Comparison of ENCODE assay signal across 15 cellular contexts in genomic region chr7:72974781-72975180, GRCh38. TPM values are rescaled to one million over a fixed set of nuclear protein-coding genes. Genes with fewer than 3 reads are reported as not detected.
DNase-seq lines count a peak whose midpoint lies in the region; ATAC-seq, FAIRE-seq and TF ChIP-seq lines count a peak whose summit lies in the region.
"Not testable (repeated sequence)": the region's sequence is repeated elsewhere in the genome, so short reads cannot be mapped to it uniquely, and the experiment has no call there.
"Had no signal": no experiment of that assay in that cellular context is flagged by ENCODE, and none has a peak within 500 bp of the region (broad histone marks: within the 10 kb centered on the region; RNA-seq: fewer than 3 reads in every experiment).

No MANE protein-coding gene starts in this region.

- CTCF ChIA-PET in A549 (lab: Yijun Ruan, JAX); PC-9 (lab: Charles Lee); WTC11 (lab: Charles Lee): not testable (repeated sequence)

- H3K9me3 Mint-ChIP-seq in WTC11: not testable (repeated sequence)

- H3K36me3 ChIP-seq in PC-9 (ENCODE audit: low read depth); right lobe of liver; testis (ENCODE audit: low read depth, missing control alignments): not testable (repeated sequence)

- not testable (repeated sequence) for H3K4me1 Mint-ChIP-seq in WTC11

- H3K9me3 ChIP-seq in A549; PC-9 (ENCODE audit: insufficient read depth, low read depth); right lobe of liver; testis: not testable (repeated sequence)

- BruUV-seq in PC-9 (replicated peaks; lab: Mats Ljungman, UMichigan): TSS peak; percentile 4

- DNase-seq in A549 (ENCODE audit: low read depth in 1 of 2, low spot score in 1 of 2); PC-9; WTC11 (ENCODE audit: low spot score); left colon; right lobe of liver: not testable (repeated sequence)
- peak; percentile 12 for DNase-seq in sciatic nerve (ENCODE audit: low spot score)
- DNase-seq in testis: peak; percentile 8

- not testable (repeated sequence) for H4K20me1 ChIP-seq in PC-9 (ENCODE audit: insufficient read depth)

- not testable (repeated sequence) for H2AFZ ChIP-seq in PC-9

- H3K4me3 Mint-ChIP-seq in WTC11: not testable (repeated sequence)

- ATAC-seq in A549 (peak; percentile 10 to 12; a peak in 3 of 6 replicates), WTC11 (peak; percentile 26), left colon (peak; percentile 35), right lobe of liver (peak; percentile 29 to 37 (median 36)), sciatic nerve (peak; percentile 6)

- 90% methylated on average over 4 of the region's 7 CpGs for WGBS in A549 (ENCODE audit: missing lambda C conversion rate)
- no CpG with 5 or more reads among the region's 7 CpGs for WGBS in right lobe of liver (ENCODE audit: insufficient coverage, low coverage, low lambda C conversion rate, missing lambda C conversion rate)
- WGBS in testis, 2 donors: no CpG with 5 or more reads among the region's 7 CpGs

- not testable (repeated sequence) for H3K27me3 ChIP-seq in PC-9 (ENCODE audit: insufficient read depth, low read depth); right lobe of liver; testis

- POLR2A ChIA-PET in A549 (lab: Yijun Ruan, JAX); PC-9 (lab: Charles Lee; ENCODE audit: unreplicated experiment); WTC11 (lab: Charles Lee): not testable (repeated sequence)

- H3K27ac ChIP-seq in A549, PC-9, right lobe of liver, testis: not testable (repeated sequence)

- H3K4me1 ChIP-seq in A549; PC-9 (replicated peaks; ENCODE audit: insufficient read depth); right lobe of liver; testis: not testable (repeated sequence)

- H3K4me3 ChIP-seq in A549, PC-9, right lobe of liver, testis: not testable (repeated sequence)

- H3K4me2 ChIP-seq in A549, PC-9: not testable (repeated sequence)

- TF ChIP-seq EP300 in A549 (IDR thresholded peaks at IDR 0.05): not testable (repeated sequence)

- not testable (repeated sequence) for H3F3A ChIP-seq in PC-9 (ENCODE audit: insufficient read depth, low read depth)

- not testable (repeated sequence) for TF ChIP-seq RAD21 in A549 (conservative IDR thresholded peaks at IDR 0.05 in 1 of 2, IDR thresholded peaks at IDR 0.05 in 1 of 2)

- not testable (repeated sequence) for TF ChIP-seq POLR2A in A549 (IDR thresholded peaks at IDR 0.05; ENCODE audit: low read length); right lobe of liver (IDR thresholded peaks at IDR 0.05); testis (IDR thresholded peaks at IDR 0.05)

- not testable (repeated sequence) for TF ChIP-seq CTCF in A549 (IDR thresholded peaks at IDR 0.05); PC-9 (conservative IDR thresholded peaks at IDR 0.05); WTC11 (IDR thresholded peaks at IDR 0.05); right lobe of liver (IDR thresholded peaks at IDR 0.05); testis (IDR thresholded peaks at IDR 0.05)

- not testable (repeated sequence) for H3K9me2 ChIP-seq in PC-9 (ENCODE audit: insufficient read depth)

- H3K27ac Mint-ChIP-seq in WTC11: not testable (repeated sequence)

- not testable (repeated sequence) for H3K79me2 ChIP-seq in PC-9 (ENCODE audit: low read depth)

- H3K36me3 Mint-ChIP-seq in WTC11: not testable (repeated sequence)

- H3K27me3 Mint-ChIP-seq in WTC11 (ENCODE audit: low read depth): not testable (repeated sequence)

- FAIRE-seq in A549 (lab: Jason Lieb, UNC): not testable (repeated sequence)

- intact Hi-C loops in PC-9 (cut with micrococcal nuclease; ENCODE audit: unreplicated experiment); left colon (cut with DNase I, micrococcal nuclease); right lobe of liver (cut with DNase I); sciatic nerve (cut with DNase I); testis (cut with DNase I; ENCODE audit: low total_unique reads): not testable (repeated sequence)

RNA-seq across cellular contexts. Expression of gene TRIM74, which starts 5.5 kb away (rescaled TPM):
- polyA plus RNA-seq in A549 (2011; rRNA removed) (0.21 TPM in 1 of 2 replicates, not detected in the other), A549 (2017; fragmentation: RNase III; extraction: RNeasy Plus Mini Kit Qiagen cat#74134 plus additional on column Dnase treatment) (0.38 to 0.76 TPM (median 0.62 TPM) in 3 replicates), testis (ENCODE audit: insufficient read depth, low read depth, low replicate concordance) (6.5 TPM)
- 0.09 TPM in 1 of 2 replicates, not detected in the other for polyA plus RNA-seq in A549 (2012; cell fraction: cytosol; rRNA removed)
- 1.4 and 2.1 TPM in 2 replicates for polyA plus RNA-seq in A549 (2012; cell fraction: nucleus; rRNA removed)
- polyA minus RNA-seq in A549 (2011; rRNA and poly(A)+ RNA removed): not detected in 2 replicates
- total RNA-seq in PC-9 (2021) (1.2 and 2.6 TPM in 2 replicates), WTC11 (2021) (0.15 to 0.60 TPM (median 0.30 TPM) in 3 replicates), left colon (under 1 TPM in 1 of 2 donors, not detected in 1; 0.58 TPM), right lobe of liver (under 1 TPM in 4 of 6 experiments, not detected in 2; 0.35 to 0.88 (median 0.72) TPM), sciatic nerve (2.0 TPM), testis (1 to 10 TPM; 3.3 to 7.3 TPM)
- total RNA-seq: GM23248, H4 had no signal
- polyA plus RNA-seq: CD14-positive monocyte; CD8-positive, alpha-beta memory T cell; GM23248 had no signal

RNA-seq across cellular contexts. Expression of gene POM121, which starts 49.9 kb away (rescaled TPM):
- polyA plus RNA-seq in A549 (2011; rRNA removed): 5.9 and 9.1 TPM in 2 replicates
- 11.4 and 16.0 TPM in 2 replicates for polyA plus RNA-seq in A549 (2012; cell fraction: cytosol; rRNA removed)
- polyA plus RNA-seq in A549 (2012; cell fraction: nucleus; rRNA removed): 30.5 and 37.4 TPM in 2 replicates
- 23.0 to 23.2 TPM (median 23.2 TPM) in 3 replicates for polyA plus RNA-seq in A549 (2017; fragmentation: RNase III; extraction: RNeasy Plus Mini Kit Qiagen cat#74134 plus additional on column Dnase treatment)
- polyA minus RNA-seq in A549 (2011; rRNA and poly(A)+ RNA removed): 11.3 TPM in 2 replicates
- 36.6 and 49.0 TPM in 2 replicates for total RNA-seq in PC-9 (2021)
- total RNA-seq in WTC11 (2021): 54.8 to 59.0 TPM (median 56.5 TPM) in 3 replicates
- total RNA-seq in left colon: 10 to 100 TPM; 27.5 to 37.7 TPM
- total RNA-seq in right lobe of liver: 10 to 100 TPM; 14.2 to 19.0 (median 16.6) TPM
- 32.5 TPM for total RNA-seq in sciatic nerve
- total RNA-seq in testis: 10 to 100 TPM; 48.3 to 51.2 TPM
- 49.7 TPM for polyA plus RNA-seq in testis (ENCODE audit: insufficient read depth, low read depth, low replicate concordance)

RNA-seq across cellular contexts. Expression of gene SPDYE8, which starts 54.8 kb away (rescaled TPM):
- polyA plus RNA-seq in A549 (2011; rRNA removed) (not detected in 2 replicates), A549 (2017; fragmentation: RNase III; extraction: RNeasy Plus Mini Kit Qiagen cat#74134 plus additional on column Dnase treatment) (not detected in 3 replicates), testis (ENCODE audit: insufficient read depth, low read depth, low replicate concordance) (3.8 TPM)
- not detected in 2 replicates for polyA plus RNA-seq in A549 (2012; cell fraction: cytosol; rRNA removed)
- polyA plus RNA-seq in A549 (2012; cell fraction: nucleus; rRNA removed): 0.07 TPM in 1 of 2 replicates, not detected in the other
- polyA minus RNA-seq in A549 (2011; rRNA and poly(A)+ RNA removed): not detected in 2 replicates
- total RNA-seq in PC-9 (2021) (not detected in 2 replicates), WTC11 (2021) (not detected in 3 replicates), left colon (not detected), right lobe of liver (not detected), sciatic nerve (not detected), testis (1 to 10 TPM; 1.4 to 8.6 TPM)
- total RNA-seq: CD4-positive, alpha-beta T cell; CD8-positive, alpha-beta memory T cell; GM12878; GM23248; H4; H9; HFFc6 had no signal
- polyA plus RNA-seq: CD14-positive monocyte had no signal
